ENCODE assay signal across 18 cellular contexts in the genomic region with DNA sequence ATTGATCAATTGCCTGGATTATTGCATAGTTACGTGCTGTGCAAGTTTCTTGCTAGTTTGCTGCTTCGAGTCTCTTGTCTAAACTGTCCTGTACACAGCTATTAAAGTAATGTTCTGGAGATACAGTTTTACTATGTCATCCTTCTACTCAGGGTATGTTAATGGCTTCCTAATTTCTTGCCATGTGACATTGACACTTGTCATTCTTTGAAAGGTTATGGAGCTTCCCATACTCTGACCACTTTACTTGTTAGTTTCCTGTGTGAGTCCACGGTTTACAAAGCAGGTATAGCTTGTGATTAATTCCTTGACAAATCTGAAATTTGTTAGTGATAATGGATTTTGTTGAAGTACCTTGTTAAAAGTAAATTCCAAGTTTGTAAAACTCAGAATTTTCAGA.
DNase-seq lines count a peak whose midpoint lies in the region; ATAC-seq, FAIRE-seq and TF ChIP-seq lines count a peak whose summit lies in the region.
"Had no signal": no experiment of that assay in that cellular context is flagged by ENCODE, and none has a peak within 500 bp of the region (broad histone marks: within the 10 kb centered on the region; RNA-seq: fewer than 3 reads in every experiment).

No MANE protein-coding gene starts in this region.

- H3K9me3 Mint-ChIP-seq in activated T-helper 17 cell treated with anti-CD3 and anti-CD28 coated beads, Interleukin-2, amount 50 U/mL, for 72 hours, result no peaks in the 10 kb centered on the region
- H3K9me3 Mint-ChIP-seq in nephron progenitor cell, result no peaks in the 10 kb centered on the region
- H3K9me3 Mint-ChIP-seq: CD4-positive, alpha-beta memory T cell had no signal

- H3K4me3 ChIP-seq in HUES48 (ENCODE audit: low read depth, low read length), result no peak overlapping the region
- H3K4me3 ChIP-seq in keratinocyte (ENCODE audit: control insufficient read depth in 2 of 3, extremely low read depth in 1 of 3, insufficient read depth in 2 of 3, low read depth in 1 of 3, low read length in 3 of 3), result no peak overlapping the region
- H3K4me3 ChIP-seq: A549 had no signal

- no peaks in the 10 kb centered on the region for H3K9me1 ChIP-seq in keratinocyte (ENCODE audit: control insufficient read depth, extremely low read depth, insufficient read depth, low read length)

- no peaks in the 10 kb centered on the region for H3K27me3 ChIP-seq in HUES48 (ENCODE audit: control insufficient read depth, insufficient read depth, low read length)
- H3K27me3 ChIP-seq in keratinocyte (ENCODE audit: control insufficient read depth, extremely low read depth, insufficient read depth, low read length), result no peaks in the 10 kb centered on the region
- H3K27me3 ChIP-seq: BE2C had no signal

- H2AFZ ChIP-seq in keratinocyte (ENCODE audit: control insufficient read depth, low read length), result no peak overlapping the region

- H3K4me2 ChIP-seq in keratinocyte (ENCODE audit: control insufficient read depth, extremely low read depth, insufficient read depth, low read depth, low read length), result no peak overlapping the region

- dilution Hi-C loops in keratinocyte (cut with MboI; ENCODE audit: extremely low pct_ligation_motif_present, low sequenced_read_pairs), result no loop called here

- no peaks in the 10 kb centered on the region for H3K9me3 ChIP-seq in HUES48 (ENCODE audit: control insufficient read depth, insufficient read depth, low read length)
- no peaks in the 10 kb centered on the region for H3K9me3 ChIP-seq in keratinocyte (ENCODE audit: control insufficient read depth, low read depth, low read length)
- H3K9me3 ChIP-seq: A549, BE2C had no signal

- DNase-seq in keratinocyte (ENCODE audit: low read depth, low spot score) (no peak), nephron progenitor cell (no peak)
- DNase-seq: BE2C; CD4-positive, alpha-beta memory T cell; COR-L47; DMS153; DMS79 treated with DMSO at 0.1 percent for 48 hours; EL had no signal

- H3K9ac ChIP-seq in HUES48 (ENCODE audit: low read depth, low read length), result no peak overlapping the region
- no peak overlapping the region for H3K9ac ChIP-seq in keratinocyte (ENCODE audit: control insufficient read depth, extremely low read depth, insufficient read depth, low read length)

- H3K4me1 Mint-ChIP-seq in activated T-helper 17 cell treated with anti-CD3 and anti-CD28 coated beads, Interleukin-2, amount 50 U/mL, for 72 hours, result peaks cover 6% of the 10 kb centered on the region
- peaks cover 67% of the 10 kb centered on the region for H3K4me1 Mint-ChIP-seq in nephron progenitor cell

- TF ChIP-seq CTCF in keratinocyte (optimal IDR thresholded peaks at IDR 0.05 in 1 of 3, IDR thresholded peaks at IDR 0.05 in 1 of 3, conservative IDR thresholded peaks at IDR 0.05 in 1 of 3; ENCODE audit: extremely low read depth in 1 of 3, insufficient read depth in 2 of 3, low read length in 3 of 3), result no peak
- no peak for TF ChIP-seq CTCF in nephron progenitor cell (IDR thresholded peaks at IDR 0.05)

- ATAC-seq in activated T-helper 17 cell treated with anti-CD3 and anti-CD28 coated beads, Interleukin-2, amount 50 U/mL, for 72 hours (replicated peaks), result peak; percentile 40
- ATAC-seq in GM19455 (IDR thresholded peaks at IDR 0.05; ENCODE audit: unreplicated experiment) (no peak), HG03342 (IDR thresholded peaks at IDR 0.05; ENCODE audit: unreplicated experiment) (no peak), esophagus mucosa (no peak)
- ATAC-seq: A549, HCT116 had no signal

- FAIRE-seq in keratinocyte (lab: Jason Lieb, UNC), result peak; percentile 13
- FAIRE-seq: A549, G401.6, GM12891 had no signal

- peaks cover 19% of the 10 kb centered on the region for H3K79me2 ChIP-seq in keratinocyte (ENCODE audit: control insufficient read depth, insufficient read depth, low read length)

- H3K36me3 Mint-ChIP-seq in activated T-helper 17 cell treated with anti-CD3 and anti-CD28 coated beads, Interleukin-2, amount 50 U/mL, for 72 hours (ENCODE audit: low read depth), result no peaks in the 10 kb centered on the region
- H3K36me3 Mint-ChIP-seq in nephron progenitor cell (ENCODE audit: low read depth), result peaks cover 5% of the 10 kb centered on the region
- H3K36me3 Mint-ChIP-seq: CD4-positive, alpha-beta memory T cell had no signal

- H3K4me1 ChIP-seq in HUES48 (ENCODE audit: control insufficient read depth, insufficient read depth, low read length), result peaks cover 83% of the 10 kb centered on the region
- H3K4me1 ChIP-seq in keratinocyte (ENCODE audit: control insufficient read depth, extremely low read depth, insufficient read depth, low read length), result peaks cover 12% of the 10 kb centered on the region
- H3K4me1 ChIP-seq: BE2C had no signal

- H3K27ac Mint-ChIP-seq in activated T-helper 17 cell treated with anti-CD3 and anti-CD28 coated beads, Interleukin-2, amount 50 U/mL, for 72 hours, result no peak overlapping the region
- peak overlapping the region; percentile 4 for H3K27ac Mint-ChIP-seq in nephron progenitor cell
- H3K27ac Mint-ChIP-seq: CD4-positive, alpha-beta memory T cell had no signal

- no peaks in the 10 kb centered on the region for H3K36me3 ChIP-seq in HUES48 (ENCODE audit: control insufficient read depth, insufficient read depth, low read length)
- H3K36me3 ChIP-seq in keratinocyte (ENCODE audit: control insufficient read depth in 2 of 2, extremely low read depth in 1 of 2, insufficient read depth in 2 of 2, low read length in 2 of 2), result no peaks in the 10 kb centered on the region
- H3K36me3 ChIP-seq: BE2C had no signal

- peak overlapping the region; percentile 1 for H3K27ac ChIP-seq in HUES48 (ENCODE audit: low read depth, low read length)
- H3K27ac ChIP-seq in keratinocyte (ENCODE audit: control insufficient read depth, insufficient read depth, low read length), result no peak overlapping the region
- H3K27ac ChIP-seq: A549, C4-2B had no signal

- H3K4me3 Mint-ChIP-seq in activated T-helper 17 cell treated with anti-CD3 and anti-CD28 coated beads, Interleukin-2, amount 50 U/mL, for 72 hours, result no peak overlapping the region
- H3K4me3 Mint-ChIP-seq in nephron progenitor cell, result no peak overlapping the region
- H3K4me3 Mint-ChIP-seq: CD4-positive, alpha-beta memory T cell had no signal

- no peaks in the 10 kb centered on the region for H3K27me3 Mint-ChIP-seq in activated T-helper 17 cell treated with anti-CD3 and anti-CD28 coated beads, Interleukin-2, amount 50 U/mL, for 72 hours
- no peaks in the 10 kb centered on the region for H3K27me3 Mint-ChIP-seq in nephron progenitor cell (ENCODE audit: low read depth, poor library complexity)

- no peaks in the 10 kb centered on the region for H4K20me1 ChIP-seq in keratinocyte (ENCODE audit: control insufficient read depth, extremely low read depth, insufficient read depth, low read length)
